1 cellular context compared by ENCODE assay signal in genomic region chr1:205208805-205209204, GRCh38.
A peak's percentile ranks its signal among the peaks of the same experiment; 100 is the strongest.
TF ChIP-seq lines count a peak whose summit lies in the region.

No MANE protein-coding gene starts in this region.

TF ChIP-seq in K562, 482 proteins besides CTCF, POLR2A, EP300 and RAD21 (continued from another document):
- TF ChIP-seq ZBTB34 (CRISPR knock-in tag; IDR thresholded peaks at IDR 0.05): no peak
- TF ChIP-seq CBX1 (IDR thresholded peaks at IDR 0.05; ENCODE audit: low read depth): no peak
- TF ChIP-seq SOX6 (IDR thresholded peaks at IDR 0.05): peak; percentile 36; the same call in 1 of the 2 replicates
- TF ChIP-seq HMBOX1 (IDR thresholded peaks at IDR 0.05): no peak
- TF ChIP-seq ILK (tag; IDR thresholded peaks at IDR 0.05; ENCODE audit: borderline replicate concordance, low read depth): no peak
- TF ChIP-seq, protein P1, sequence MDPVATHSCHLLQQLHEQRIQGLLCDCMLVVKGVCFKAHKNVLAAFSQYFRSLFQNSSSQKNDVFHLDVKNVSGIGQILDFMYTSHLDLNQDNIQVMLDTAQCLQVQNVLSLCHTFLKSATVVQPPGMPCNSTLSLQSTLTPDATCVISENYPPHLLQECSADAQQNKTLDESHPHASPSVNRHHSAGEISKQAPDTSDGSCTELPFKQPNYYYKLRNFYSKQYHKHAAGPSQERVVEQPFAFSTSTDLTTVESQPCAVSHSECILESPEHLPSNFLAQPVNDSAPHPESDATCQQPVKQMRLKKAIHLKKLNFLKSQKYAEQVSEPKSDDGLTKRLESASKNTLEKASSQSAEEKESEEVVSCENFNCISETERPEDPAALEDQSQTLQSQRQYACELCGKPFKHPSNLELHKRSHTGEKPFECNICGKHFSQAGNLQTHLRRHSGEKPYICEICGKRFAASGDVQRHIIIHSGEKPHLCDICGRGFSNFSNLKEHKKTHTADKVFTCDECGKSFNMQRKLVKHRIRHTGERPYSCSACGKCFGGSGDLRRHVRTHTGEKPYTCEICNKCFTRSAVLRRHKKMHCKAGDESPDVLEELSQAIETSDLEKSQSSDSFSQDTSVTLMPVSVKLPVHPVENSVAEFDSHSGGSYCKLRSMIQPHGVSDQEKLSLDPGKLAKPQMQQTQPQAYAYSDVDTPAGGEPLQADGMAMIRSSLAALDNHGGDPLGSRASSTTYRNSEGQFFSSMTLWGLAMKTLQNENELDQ (CRISPR knock-in tag; IDR thresholded peaks at IDR 0.05; ENCODE audit: borderline replicate concordance): no peak
- no peak for TF ChIP-seq POLR2B (IDR thresholded peaks at IDR 0.05; ENCODE audit: low read depth, partially characterized antibody)
- TF ChIP-seq ATF4 (CRISPR knock-in tag; IDR thresholded peaks at IDR 0.05): no peak
- TF ChIP-seq RBM15 (IDR thresholded peaks at IDR 0.05; ENCODE audit: insufficient read depth, low read length): no peak
- no peak for TF ChIP-seq RBM22 (IDR thresholded peaks at IDR 0.05; ENCODE audit: low read depth, low read length, poor library complexity, severe bottlenecking)
- no peak; the same call in 1 of the 2 replicates for TF ChIP-seq SMARCC2 (IDR thresholded peaks at IDR 0.05; ENCODE audit: low read depth)
- TF ChIP-seq FOS (IDR thresholded peaks at IDR 0.05; ENCODE audit: extremely low read depth, insufficient read length): no peak
- TF ChIP-seq SPI1 (IDR thresholded peaks at IDR 0.05; ENCODE audit: borderline replicate concordance, low read depth, low read length): no peak
- peak; percentile 33 for TF ChIP-seq CCNT2 (IDR thresholded peaks at IDR 0.05; ENCODE audit: borderline replicate concordance, extremely low read depth, insufficient read length, low read depth, low read length)
- peak in 1 of 2 experiments; percentile 28; a peak in 1 of 4 replicates for TF ChIP-seq TBL1XR1 (IDR thresholded peaks at IDR 0.05; ENCODE audit: low read length in 2 of 2)
- no peak for TF ChIP-seq NCOA2 (IDR thresholded peaks at IDR 0.05; ENCODE audit: partially characterized antibody in 2 of 2)
- no peak for TF ChIP-seq MYNN (IDR thresholded peaks at IDR 0.05)
- TF ChIP-seq MYNN (CRISPR knock-in tag; IDR thresholded peaks at IDR 0.05): no peak
- TF ChIP-seq ZNF347 (CRISPR knock-in tag; IDR thresholded peaks at IDR 0.05; ENCODE audit: low read depth): no peak
- no peak for TF ChIP-seq PML (IDR thresholded peaks at IDR 0.05; ENCODE audit: low read length)
- TF ChIP-seq STAT5A (IDR thresholded peaks at IDR 0.05; ENCODE audit: borderline replicate concordance, low read length): 0 out of 2 replicates have a peak, but pooled peaks have one; percentile 24
- TF ChIP-seq SRSF3 (IDR thresholded peaks at IDR 0.05; ENCODE audit: insufficient read depth, low read length): no peak
- TF ChIP-seq PHB2 (IDR thresholded peaks at IDR 0.05; ENCODE audit: low read depth): no peak
- TF ChIP-seq ELF2 (CRISPR knock-in tag; IDR thresholded peaks at IDR 0.05): no peak
